Comparison of ENCODE assay signal across 13 cellular contexts in the genomic region with DNA sequence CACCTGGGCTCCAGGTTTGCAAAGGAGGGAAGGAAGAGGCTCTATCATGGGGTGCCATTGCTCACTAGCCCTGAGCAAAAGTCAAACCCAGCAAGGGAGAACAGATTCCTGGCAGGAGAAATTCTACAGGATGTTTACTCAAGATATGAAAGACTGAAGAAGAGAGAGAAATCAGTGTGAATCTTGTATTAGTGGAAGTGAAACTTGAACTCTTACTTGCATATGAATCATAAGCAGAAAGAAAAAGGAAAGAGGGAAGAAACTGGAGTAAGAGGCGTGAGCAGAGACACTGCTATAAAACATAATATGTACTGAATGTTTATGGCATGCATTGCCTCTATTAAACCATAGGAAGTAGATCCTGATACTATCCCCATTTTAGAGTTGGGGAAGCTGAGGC.
A peak's percentile ranks its signal among the peaks of the same experiment; 100 is the strongest.
DNase-seq lines count a peak whose midpoint lies in the region; ATAC-seq, FAIRE-seq and TF ChIP-seq lines count a peak whose summit lies in the region.
"Had no signal": no experiment of that assay in that cellular context is flagged by ENCODE, and none has a peak within 500 bp of the region (broad histone marks: within the 10 kb centered on the region; RNA-seq: fewer than 3 reads in every experiment).

No MANE protein-coding gene starts in this region.

- no peaks in the 10 kb centered on the region for H3K79me2 ChIP-seq in HepG2 (ENCODE audit: insufficient read depth, low read length)

- no peak overlapping the region for H2AFZ ChIP-seq in HepG2 (ENCODE audit: low read length)

- TF ChIP-seq POLR2A in HepG2 (IDR thresholded peaks at IDR 0.05; ENCODE audit: insufficient read depth in 1 of 2, low read depth in 2 of 2, low read length in 2 of 2): no peak

- WGBS in HepG2 (ENCODE audit: low lambda C conversion rate): 20% methylated on average over 1 of the region's 1 CpG

- in situ Hi-C loops in HepG2 (cut with HindIII; ENCODE audit: extremely low pct_ligation_motif_present, low pct_unique_long_range_greater_than_20kb): loop anchor here (25.0 kb wide), 1 partner anchor 623 kb away; no protein-coding TSS in a partner anchor

- FAIRE-seq in HepG2 (lab: Jason Lieb, UNC): no peak
- FAIRE-seq: A204.1 had no signal

- no peak overlapping the region for H3K27ac ChIP-seq in HepG2 (ENCODE audit: extremely low read length, insufficient read depth, low read length)

- H3K36me3 ChIP-seq in HepG2 (replicated peaks in 1 of 2; ENCODE audit: control insufficient read depth in 1 of 2, insufficient read depth in 2 of 2, low read length in 2 of 2): no peaks in the 10 kb centered on the region
- H3K36me3 ChIP-seq: adrenal gland had no signal

- no peak overlapping the region for H3K9ac ChIP-seq in HepG2 (ENCODE audit: insufficient read depth, low read depth, low read length)

- no peaks in the 10 kb centered on the region for H3K27me3 ChIP-seq in HepG2 (ENCODE audit: control insufficient read depth in 1 of 2, insufficient read depth in 2 of 2, low read length in 2 of 2)
- H3K27me3 ChIP-seq: adrenal gland had no signal

- no peak overlapping the region for H3K4me3 Mint-ChIP-seq in T-helper 1 cell treated with Interleukin-12 subunit alpha and Interleukin-12 subunit beta and Interleukin-4 antibody, amounts not matched to agents 30 μg/mL and 1 μg/mL, for 36 hours
- H3K4me3 Mint-ChIP-seq in stimulated activated naive B cell treated with anti-CD40 and anti-IgM and Interleukin-4, amounts not matched to agents 10 μg/mL and 1 μg/mL and 100 μg/mL, for 72 hours: no peak overlapping the region

- H3K9me3 Mint-ChIP-seq in T-helper 1 cell treated with Interleukin-12 subunit alpha and Interleukin-12 subunit beta and Interleukin-4 antibody, amounts not matched to agents 30 μg/mL and 1 μg/mL, for 36 hours: peaks cover 5% of the 10 kb centered on the region
- no peaks in the 10 kb centered on the region for H3K9me3 Mint-ChIP-seq in stimulated activated naive B cell treated with anti-CD40 and anti-IgM and Interleukin-4, amounts not matched to agents 10 μg/mL and 1 μg/mL and 100 μg/mL, for 72 hours

- no peaks in the 10 kb centered on the region for H3K4me1 ChIP-seq in HepG2 (ENCODE audit: insufficient read depth, low read length)
- H3K4me1 ChIP-seq: adrenal gland had no signal

- no TSS peak for BruUV-seq in HepG2 (replicated peaks; lab: Mats Ljungman, UMichigan)

- TF ChIP-seq CTCF in HepG2 (CRISPR knock-in tag; IDR thresholded peaks at IDR 0.05): no peak

- no peak for TF ChIP-seq RAD21 in HepG2 (CRISPR knock-in tag; IDR thresholded peaks at IDR 0.05)

- intact Hi-C loops in HepG2 (cut with micrococcal nuclease; ENCODE audit: unreplicated experiment): no loop called here

- peaks cover 6% of the 10 kb centered on the region for H3K4me1 Mint-ChIP-seq in T-helper 1 cell treated with Interleukin-12 subunit alpha and Interleukin-12 subunit beta and Interleukin-4 antibody, amounts not matched to agents 30 μg/mL and 1 μg/mL, for 36 hours (ENCODE audit: low read depth)
- peaks cover 12 to 16% of the 10 kb centered on the region in 2 donors for H3K4me1 Mint-ChIP-seq in stimulated activated naive B cell treated with anti-CD40 and anti-IgM and Interleukin-4, amounts not matched to agents 10 μg/mL and 1 μg/mL and 100 μg/mL, for 72 hours

- peak; percentile 97 for ATAC-seq in HG02885 (IDR thresholded peaks at IDR 0.05; ENCODE audit: poor library complexity, unreplicated experiment)
- ATAC-seq in stimulated activated naive B cell treated with anti-CD40 and anti-IgM and Interleukin-4, amounts not matched to agents 10 μg/mL and 1 μg/mL and 100 μg/mL, for 72 hours (replicated peaks): peak; percentile 87 to 89
- ATAC-seq in HepG2: no peak
- ATAC-seq: stimulated activated naive CD8-positive, alpha-beta T cell treated with anti-CD3 and anti-CD28 coated beads, Interleukin-15, Interleukin-2, amounts not matched to agents 100 U/mL and 50 U/mL, for 24 hours had no signal

- TF ChIP-seq EP300 in HepG2 (IDR thresholded peaks at IDR 0.05; ENCODE audit: low read depth in 2 of 2, low read length in 2 of 2): no peak
- TF ChIP-seq EP300 in HepG2 (CRISPR knock-in tag; IDR thresholded peaks at IDR 0.05; ENCODE audit: borderline replicate concordance): no peak

- POLR2A ChIA-PET in HepG2 (lab: Yijun Ruan, JAX): no interaction called here

- CTCF ChIA-PET in HepG2 (lab: Yijun Ruan, JAX; ENCODE audit: low intra/inter-chr PET ratio, low total read pairs): no interaction called here

- H3K27me3 Mint-ChIP-seq in T-helper 1 cell treated with Interleukin-12 subunit alpha and Interleukin-12 subunit beta and Interleukin-4 antibody, amounts not matched to agents 30 μg/mL and 1 μg/mL, for 36 hours (ENCODE audit: low read depth): peaks cover 15% of the 10 kb centered on the region
- H3K27me3 Mint-ChIP-seq in stimulated activated naive B cell treated with anti-CD40 and anti-IgM and Interleukin-4, amounts not matched to agents 10 μg/mL and 1 μg/mL and 100 μg/mL, for 72 hours: peaks cover 0 to 16% of the 10 kb centered on the region in 2 donors
- H3K27me3 Mint-ChIP-seq: progenitor cell of endocrine pancreas had no signal

- no peaks in the 10 kb centered on the region for H3K9me3 ChIP-seq in HepG2 (ENCODE audit: low read length)
- H3K9me3 ChIP-seq: adrenal gland had no signal

- no peak overlapping the region for H3K4me2 ChIP-seq in HepG2 (ENCODE audit: low read depth, low read length)

- H3K36me3 Mint-ChIP-seq in T-helper 1 cell treated with Interleukin-12 subunit alpha and Interleukin-12 subunit beta and Interleukin-4 antibody, amounts not matched to agents 30 μg/mL and 1 μg/mL, for 36 hours (ENCODE audit: low read depth): no peaks in the 10 kb centered on the region
- no peaks in the 10 kb centered on the region for H3K36me3 Mint-ChIP-seq in stimulated activated naive B cell treated with anti-CD40 and anti-IgM and Interleukin-4, amounts not matched to agents 10 μg/mL and 1 μg/mL and 100 μg/mL, for 72 hours

- no peak overlapping the region for H3K4me3 ChIP-seq in HepG2 (replicated peaks in 1 of 3; ENCODE audit: insufficient read depth in 1 of 3, low read depth in 2 of 3, low read length in 3 of 3)
- H3K4me3 ChIP-seq: adrenal gland had no signal

- H4K20me1 ChIP-seq in HepG2 (ENCODE audit: insufficient read depth, low read length): no peaks in the 10 kb centered on the region

- H3K27ac Mint-ChIP-seq in T-helper 1 cell treated with Interleukin-12 subunit alpha and Interleukin-12 subunit beta and Interleukin-4 antibody, amounts not matched to agents 30 μg/mL and 1 μg/mL, for 36 hours: peak overlapping the region; percentile 9
- peak overlapping the region; percentile 2 for H3K27ac Mint-ChIP-seq in stimulated activated naive B cell treated with anti-CD40 and anti-IgM and Interleukin-4, amounts not matched to agents 10 μg/mL and 1 μg/mL and 100 μg/mL, for 72 hours
- H3K27ac Mint-ChIP-seq: progenitor cell of endocrine pancreas had no signal

- no peak for DNase-seq in T-helper 1 cell
- DNase-seq in NCI-H226: peak; percentile 50
- no peak for DNase-seq in stimulated activated naive B cell treated with anti-CD40 and anti-IgM and Interleukin-4, amounts not matched to agents 10 μg/mL and 1 μg/mL and 100 μg/mL, for 72 hours
- no peak for DNase-seq in HepG2 (ENCODE audit: low spot score)
- DNase-seq in OCI-M2 (lab: John Stamatoyannopoulos, UW; ENCODE audit: unreplicated experiment): no peak
- no peak for DNase-seq in NCI-H2107 (lab: John Stamatoyannopoulos, UW)
- DNase-seq: adrenal gland; NCI-H1694 treated with DMSO at 0.1 percent for 48 hours; stimulated activated naive CD8-positive, alpha-beta T cell treated with anti-CD3 and anti-CD28 coated beads, Interleukin-15, Interleukin-2, amounts not matched to agents 100 U/mL and 50 U/mL, for 24 hours had no signal

TF ChIP-seq in HepG2, 621 proteins besides CTCF, POLR2A, EP300 and RAD21:
- TF ChIP-seq IRF9 (CRISPR knock-in tag; IDR thresholded peaks at IDR 0.05; ENCODE audit: borderline replicate concordance) (no peak), KDM5A (IDR thresholded peaks at IDR 0.05; ENCODE audit: borderline replicate concordance, low read length) (no peak), CEBPB (IDR thresholded peaks at IDR 0.05; ENCODE audit: borderline replicate concordance, low read depth, low read length) (no peak), NR2F1 (CRISPR knock-in tag; IDR thresholded peaks at IDR 0.05) (no peak), ZBTB21 (CRISPR knock-in tag; IDR thresholded peaks at IDR 0.05) (no peak), HOXA3 (CRISPR knock-in tag; IDR thresholded peaks at IDR 0.05) (no peak), ZNF703 (CRISPR knock-in tag; IDR thresholded peaks at IDR 0.05; ENCODE audit: borderline replicate concordance) (no peak), SIX1 (CRISPR knock-in tag; IDR thresholded peaks at IDR 0.05; ENCODE audit: borderline replicate concordance) (no peak), CC2D1A (CRISPR knock-in tag; IDR thresholded peaks at IDR 0.05) (no peak), ZNF484 (CRISPR knock-in tag; IDR thresholded peaks at IDR 0.05; ENCODE audit: borderline replicate concordance, low read depth) (no peak), ZNF143 (CRISPR knock-in tag; IDR thresholded peaks at IDR 0.05) (no peak)
